In genomic region chr3:50673937-50674336, GRCh38 we compare ENCODE assay signal across 10 cellular contexts. TPM values are rescaled to one million over a fixed set of nuclear protein-coding genes. Genes with fewer than 3 reads are reported as not detected.
DNase-seq lines count a peak whose midpoint lies in the region; ATAC-seq and TF ChIP-seq lines count a peak whose summit lies in the region.
"Had no signal": no experiment of that assay in that cellular context is flagged by ENCODE, and none has a peak within 500 bp of the region (broad histone marks: within the 10 kb centered on the region; RNA-seq: fewer than 3 reads in every experiment).

No MANE protein-coding gene starts in this region.

- H3K27ac ChIP-seq in endodermal cell (ENCODE audit: low read depth, low read length): no peak overlapping the region
- no peak overlapping the region for H3K27ac ChIP-seq in vagina
- H3K27ac ChIP-seq: Peyer's patch had no signal

- H3K27me3 Mint-ChIP-seq in activated T-cell treated with anti-CD3 and anti-CD28 coated beads, Interleukin-2, amount 50 U/mL, for 24 hours: peaks cover 43% of the 10 kb centered on the region
- H3K27me3 Mint-ChIP-seq in endodermal cell (ENCODE audit: insufficient read depth): peaks cover 39% of the 10 kb centered on the region
- peaks cover 29% of the 10 kb centered on the region for H3K27me3 Mint-ChIP-seq in stimulated activated memory B cell treated with anti-CD40 and anti-IgM and Interleukin-4, amounts not matched to agents 10 μg/mL and 1 μg/mL and 100 μg/mL, for 72 hours

- TF ChIP-seq CTCF in endodermal cell (conservative IDR thresholded peaks at IDR 0.05) (no peak), vagina (IDR thresholded peaks at IDR 0.05) (no peak)

- H3K9me3 Mint-ChIP-seq in activated T-cell treated with anti-CD3 and anti-CD28 coated beads, Interleukin-2, amount 50 U/mL, for 24 hours: no peaks in the 10 kb centered on the region
- no peaks in the 10 kb centered on the region for H3K9me3 Mint-ChIP-seq in endodermal cell
- H3K9me3 Mint-ChIP-seq in stimulated activated memory B cell treated with anti-CD40 and anti-IgM and Interleukin-4, amounts not matched to agents 10 μg/mL and 1 μg/mL and 100 μg/mL, for 72 hours: no peaks in the 10 kb centered on the region

- H3K36me3 ChIP-seq in NT2/D1 (ENCODE audit: insufficient read depth, insufficient read length, low read length) (no peaks in the 10 kb centered on the region), endodermal cell (ENCODE audit: control insufficient read depth, insufficient read depth, low read length) (no peaks in the 10 kb centered on the region), vagina (no peaks in the 10 kb centered on the region)
- H3K36me3 ChIP-seq: Peyer's patch had no signal

- peaks cover 15% of the 10 kb centered on the region for H3K4me1 Mint-ChIP-seq in activated T-cell treated with anti-CD3 and anti-CD28 coated beads, Interleukin-2, amount 50 U/mL, for 24 hours (ENCODE audit: low read depth)
- H3K4me1 Mint-ChIP-seq in endodermal cell: peaks cover 20% of the 10 kb centered on the region
- H3K4me1 Mint-ChIP-seq in stimulated activated memory B cell treated with anti-CD40 and anti-IgM and Interleukin-4, amounts not matched to agents 10 μg/mL and 1 μg/mL and 100 μg/mL, for 72 hours: peaks cover 7% of the 10 kb centered on the region

- ATAC-seq in stimulated activated memory B cell treated with anti-CD40 and anti-IgM and Interleukin-4, amounts not matched to agents 10 μg/mL and 1 μg/mL and 100 μg/mL, for 72 hours: no peak
- no peak for ATAC-seq in GM21526 (IDR thresholded peaks at IDR 0.05; ENCODE audit: low FRiP score, unreplicated experiment)

- intact Hi-C loops in vagina (cut with DNase I): no loop called here

- 59 to 71% methylated on average over 1 to 3 of the region's 3 CpGs for WGBS in endodermal cell (ENCODE audit: insufficient coverage in 1 of 2, insufficient read length in 1 of 2), 2 experiments

- TF ChIP-seq POLR2A in vagina (IDR thresholded peaks at IDR 0.05): no peak

- H3K27ac Mint-ChIP-seq in activated T-cell treated with anti-CD3 and anti-CD28 coated beads, Interleukin-2, amount 50 U/mL, for 24 hours: peak overlapping the region; percentile 18
- H3K27ac Mint-ChIP-seq in endodermal cell: no peak overlapping the region
- H3K27ac Mint-ChIP-seq in stimulated activated memory B cell treated with anti-CD40 and anti-IgM and Interleukin-4, amounts not matched to agents 10 μg/mL and 1 μg/mL and 100 μg/mL, for 72 hours: no peak overlapping the region

- DNase-seq in activated T-cell treated with anti-CD3 and anti-CD28 coated beads, Interleukin-2, amount 50 U/mL, for 24 hours: no peak
- DNase-seq in activated T-cell treated with anti-CD3 and anti-CD28 coated beads, Interleukin-2, amount 50 U/mL, for 48 hours: no peak
- DNase-seq in NT2/D1 (ENCODE audit: low read depth, low spot score) (no peak), endodermal cell (no peak), vagina (ENCODE audit: extremely low spot score in 2 of 2) (no peak), NCI-H1048 (lab: John Stamatoyannopoulos, UW) (no peak)
- DNase-seq: NCI-H187 treated with DMSO at 0.1 percent for 48 hours had no signal

- H3K9me3 ChIP-seq in NT2/D1 (ENCODE audit: insufficient read depth, low read length) (no peaks in the 10 kb centered on the region), endodermal cell (ENCODE audit: control insufficient read depth, low read length) (no peaks in the 10 kb centered on the region), vagina (no peaks in the 10 kb centered on the region)
- H3K9me3 ChIP-seq: Peyer's patch had no signal

- no peaks in the 10 kb centered on the region for H3K36me3 Mint-ChIP-seq in activated T-cell treated with anti-CD3 and anti-CD28 coated beads, Interleukin-2, amount 50 U/mL, for 24 hours (ENCODE audit: low read depth)
- H3K36me3 Mint-ChIP-seq in endodermal cell (ENCODE audit: low read depth): no peaks in the 10 kb centered on the region
- no peaks in the 10 kb centered on the region for H3K36me3 Mint-ChIP-seq in stimulated activated memory B cell treated with anti-CD40 and anti-IgM and Interleukin-4, amounts not matched to agents 10 μg/mL and 1 μg/mL and 100 μg/mL, for 72 hours

- H3K4me3 Mint-ChIP-seq in activated T-cell treated with anti-CD3 and anti-CD28 coated beads, Interleukin-2, amount 50 U/mL, for 24 hours: peak overlapping the region; percentile 54
- peak overlapping the region; percentile 50 for H3K4me3 Mint-ChIP-seq in endodermal cell
- peak overlapping the region; percentile 50 for H3K4me3 Mint-ChIP-seq in stimulated activated memory B cell treated with anti-CD40 and anti-IgM and Interleukin-4, amounts not matched to agents 10 μg/mL and 1 μg/mL and 100 μg/mL, for 72 hours

- peak overlapping the region; percentile 76 for H3K4me3 ChIP-seq in NT2/D1 (ENCODE audit: insufficient read length, low read depth)
- H3K4me3 ChIP-seq in endodermal cell (ENCODE audit: low read length): peak overlapping the region; percentile 77
- no peak overlapping the region for H3K4me3 ChIP-seq in vagina

- peaks cover 25% of the 10 kb centered on the region for H3K27me3 ChIP-seq in NT2/D1 (ENCODE audit: insufficient read depth, insufficient read length)
- peaks cover 39% of the 10 kb centered on the region for H3K27me3 ChIP-seq in endodermal cell (ENCODE audit: control insufficient read depth, insufficient read depth, low read length, poor library complexity, severe bottlenecking)
- peaks cover 3% of the 10 kb centered on the region for H3K27me3 ChIP-seq in vagina

- H3K4me1 ChIP-seq in NT2/D1 (ENCODE audit: insufficient read depth, insufficient read length) (peaks cover 8% of the 10 kb centered on the region), endodermal cell (ENCODE audit: control insufficient read depth, insufficient read depth, low read length) (peaks cover 4% of the 10 kb centered on the region), vagina (peaks cover 5% of the 10 kb centered on the region)

- H3K9ac ChIP-seq in NT2/D1 (ENCODE audit: insufficient read length, low read depth) (peak overlapping the region; percentile 85), endodermal cell (ENCODE audit: extremely low read depth, low read length, poor library complexity, severe bottlenecking) (no peak overlapping the region)

RNA-seq across cellular contexts. Expression of gene DOCK3, which starts 0.8 kb away (rescaled TPM):
- total RNA-seq in endodermal cell: 1 to 10 TPM; 7.7 to 8.5 TPM
- polyA plus RNA-seq in endodermal cell (2013, experiment 1 of 2): 4.2 TPM
- polyA plus RNA-seq in endodermal cell (2013, experiment 2 of 2): 3.9 TPM
- 0.98 TPM for total RNA-seq in vagina

RNA-seq across cellular contexts. Expression of gene MAPKAPK3, which starts 57.0 kb away (rescaled TPM):
- total RNA-seq in endodermal cell (10 to 100 TPM; 37.2 to 39.7 TPM), vagina (38.1 TPM)
- polyA plus RNA-seq in endodermal cell (2013, experiment 1 of 2): 29.9 TPM
- polyA plus RNA-seq in endodermal cell (2013, experiment 2 of 2): 26.1 TPM

Comparison
In these comparisons a context has a peak if more than half of its experiments do, and no peak if none do; other contexts are left out.
1. H3K4me3 ChIP-seq: peak in NT2/D1 (single experiment) and endodermal cell (single experiment); none in vagina (0 of 2).
2. Peak in every context shown above with its lines, with median percentiles within 50 percentile points of each other: H3K4me3 Mint-ChIP-seq.